In genomic region chr1:155145491-155145890, GRCh38 we compare ENCODE assay signal across 17 cellular contexts. TPM values are rescaled to one million over a fixed set of nuclear protein-coding genes. Genes with fewer than 3 reads are reported as not detected.
A peak's percentile ranks its signal among the peaks of the same experiment; 100 is the strongest.
DNase-seq lines count a peak whose midpoint lies in the region; ATAC-seq and TF ChIP-seq lines count a peak whose summit lies in the region.
"Had no signal": no experiment of that assay in that cellular context is flagged by ENCODE, and none has a peak within 500 bp of the region (broad histone marks: within the 10 kb centered on the region; RNA-seq: fewer than 3 reads in every experiment).

No MANE protein-coding gene starts in this region.

- H3K9me2 ChIP-seq in GM23338 (ENCODE audit: insufficient read depth) (no peaks in the 10 kb centered on the region), MM.1S (replicated peaks; ENCODE audit: insufficient read depth, low read length) (no peaks in the 10 kb centered on the region)

- H3K4me3 Mint-ChIP-seq in GM23338, result no peak overlapping the region
- H3K4me3 Mint-ChIP-seq: CD8-positive, alpha-beta T cell; T-cell had no signal

- no peak for ATAC-seq in GM23338
- ATAC-seq in foreskin keratinocyte, result no peak
- ATAC-seq in omental fat pad (ENCODE audit: low FRiP score), result no peak
- no peak for ATAC-seq in left colon
- no peak for ATAC-seq in HG02840 (IDR thresholded peaks at IDR 0.05; ENCODE audit: low FRiP score, unreplicated experiment)
- ATAC-seq: CD8-positive, alpha-beta T cell; T-cell had no signal

- H3K36me3 ChIP-seq in GM23338 (ENCODE audit: insufficient read depth), result no peaks in the 10 kb centered on the region
- H3K36me3 ChIP-seq in MM.1S (replicated peaks; ENCODE audit: insufficient read depth, low read length), result no peaks in the 10 kb centered on the region
- H3K36me3 ChIP-seq: SJSA1 had no signal

- no peaks in the 10 kb centered on the region; the same call in 2 of the 3 replicates for H3K4me1 Mint-ChIP-seq in GM23338

- no peak overlapping the region for H3K27ac ChIP-seq in GM23338 (ENCODE audit: low read depth)
- H3K27ac ChIP-seq in MM.1S (ENCODE audit: low read length), result no peak overlapping the region
- H3K27ac ChIP-seq in coronary artery, result no peak overlapping the region
- H3K27ac ChIP-seq in foreskin keratinocyte, result no peak overlapping the region
- H3K27ac ChIP-seq: PC-9, SJSA1 had no signal

- H3K4me3 ChIP-seq in GM23338, result no peak overlapping the region
- no peak overlapping the region for H3K4me3 ChIP-seq in MM.1S (ENCODE audit: low read length)
- no peak overlapping the region for H3K4me3 ChIP-seq in coronary artery
- H3K4me3 ChIP-seq: PC-9, SJSA1 had no signal

- intact Hi-C loops in left colon (cut with DNase I, micrococcal nuclease), result no loop called here

- H3F3A ChIP-seq in GM23338 (replicated peaks; ENCODE audit: low read depth) (0 out of 2 replicates have a peak, but pooled peaks cover 3% of the 10 kb centered on the region), MM.1S (ENCODE audit: insufficient read depth, low read length) (no peaks in the 10 kb centered on the region)

- no peaks in the 10 kb centered on the region for H3K36me3 Mint-ChIP-seq in GM23338 (ENCODE audit: low read depth)
- H3K36me3 Mint-ChIP-seq: CD8-positive, alpha-beta T cell; T-cell had no signal

- no peak overlapping the region for H2AFZ ChIP-seq in GM23338
- H2AFZ ChIP-seq in MM.1S (ENCODE audit: low read length), result no peak overlapping the region
- H2AFZ ChIP-seq: PC-9 had no signal

- no peak overlapping the region for H3K9ac ChIP-seq in MM.1S (ENCODE audit: low read length)

- no peaks in the 10 kb centered on the region for H3K9me3 ChIP-seq in MM.1S (replicated peaks; ENCODE audit: insufficient read depth, low read length)
- H3K9me3 ChIP-seq: SJSA1 had no signal

- H3K4me1 ChIP-seq in GM23338 (ENCODE audit: insufficient read depth) (no peaks in the 10 kb centered on the region), MM.1S (ENCODE audit: low read length) (no peaks in the 10 kb centered on the region), foreskin keratinocyte (no peaks in the 10 kb centered on the region)

- H3K27me3 ChIP-seq in GM23338 (ENCODE audit: insufficient read depth) (peaks cover 5% of the 10 kb centered on the region), MM.1S (replicated peaks; ENCODE audit: insufficient read depth, low read length) (peaks cover 89% of the 10 kb centered on the region), foreskin keratinocyte (peaks cover 3% of the 10 kb centered on the region)

- no peaks in the 10 kb centered on the region for H3K9me3 Mint-ChIP-seq in GM23338
- H3K9me3 Mint-ChIP-seq: CD8-positive, alpha-beta T cell; T-cell had no signal

- TF ChIP-seq CTCF in GM23338 (conservative IDR thresholded peaks at IDR 0.05; ENCODE audit: low read depth in 2 of 2), result peak; percentile 38 to 45; a peak in 3 of 4 replicates
- peak; percentile 25 for TF ChIP-seq CTCF in MM.1S (IDR thresholded peaks at IDR 0.05; ENCODE audit: low read length)
- no peak for TF ChIP-seq CTCF in coronary artery (IDR thresholded peaks at IDR 0.05)
- TF ChIP-seq CTCF in foreskin keratinocyte (conservative IDR thresholded peaks at IDR 0.05), result peak; percentile 37
- no peak for TF ChIP-seq CTCF in omental fat pad (IDR thresholded peaks at IDR 0.05)

- peak; percentile 25 for DNase-seq in GM23338 (ENCODE audit: low spot score)
- no peak for DNase-seq in MM.1S
- peak; percentile 2 for DNase-seq in coronary artery (ENCODE audit: low spot score)
- DNase-seq in foreskin keratinocyte, result no peak
- DNase-seq in omental fat pad (ENCODE audit: low spot score), result no peak
- DNase-seq in HCEC 1CT, result no peak
- DNase-seq in left colon, result no peak
- DNase-seq: CD8-positive, alpha-beta T cell; DMS79; NCI-H1436; NCI-H2029 treated with DMSO at 0.1 percent for 48 hours; NCI-H2171 treated with DMSO at 0.1 percent for 48 hours; NCI-H446 treated with DMSO at 0.1 percent for 48 hours; PC-9; T-cell had no signal

- no peak overlapping the region for H3K27ac Mint-ChIP-seq in GM23338
- H3K27ac Mint-ChIP-seq: CD8-positive, alpha-beta T cell; T-cell had no signal

- no peak overlapping the region for H3K4me2 ChIP-seq in GM23338
- no peak overlapping the region for H3K4me2 ChIP-seq in MM.1S (ENCODE audit: low read depth, low read length)
- H3K4me2 ChIP-seq: PC-9 had no signal

- no peaks in the 10 kb centered on the region for H3K79me2 ChIP-seq in GM23338 (replicated peaks; ENCODE audit: insufficient read depth)
- no peaks in the 10 kb centered on the region for H3K79me2 ChIP-seq in MM.1S (ENCODE audit: low read length)

- H4K20me1 ChIP-seq in GM23338 (replicated peaks; ENCODE audit: insufficient read depth), result no peaks in the 10 kb centered on the region
- no peaks in the 10 kb centered on the region for H4K20me1 ChIP-seq in MM.1S (ENCODE audit: insufficient read depth, low read length)

- H3K27me3 Mint-ChIP-seq in GM23338 (ENCODE audit: insufficient read depth, low read depth, poor library complexity), result peaks cover 5% of the 10 kb centered on the region

TF ChIP-seq in GM23338, 12 proteins besides CTCF, POLR2A, EP300 and RAD21 (continues in another document):
- TF ChIP-seq STAT1 (IDR thresholded peaks at IDR 0.05; ENCODE audit: unreplicated experiment), result no peak
- TF ChIP-seq JUNB (IDR thresholded peaks at IDR 0.05; ENCODE audit: unreplicated experiment), result no peak
- TF ChIP-seq ZNF114 (CRISPR knock-in tag; IDR thresholded peaks at IDR 0.05), result no peak
- TF ChIP-seq EZH2 (IDR thresholded peaks at IDR 0.05; ENCODE audit: low read depth, unreplicated experiment), result no peak
- no peak for TF ChIP-seq ZNF331 (CRISPR knock-in tag; IDR thresholded peaks at IDR 0.05; ENCODE audit: low read depth)
- no peak for TF ChIP-seq NANOG (IDR thresholded peaks at IDR 0.05; ENCODE audit: borderline replicate concordance)

RNA-seq across cellular contexts. Expression of gene DPM3, which starts 5.2 kb away (rescaled TPM):
- total RNA-seq in GM23338 (2014; rRNA removed; shearing (Covaris generic)), result 13.6 and 19.2 TPM in 2 replicates
- polyA plus RNA-seq in GM23338 (2016; fragmentation: Nextera tagmentation; extraction: Ambion mirVana) (71.4 and 76.5 TPM in 2 replicates), foreskin keratinocyte (84.4 and 94.5 TPM in 2 replicates)
- total RNA-seq in foreskin keratinocyte (37.4 and 45.2 TPM in 2 replicates), omental fat pad (10 to 100 TPM; 32.5 to 70.8 (median 58.5) TPM), left colon (100 to 1,000 TPM in 1 of 2 donors, 10 to 100 TPM in 1; 93.9 to 131 TPM)

RNA-seq across cellular contexts. Expression of gene SLC50A1, which starts 9.8 kb away (rescaled TPM):
- total RNA-seq in GM23338 (2014; rRNA removed; shearing (Covaris generic)), result 30.0 and 50.5 TPM in 2 replicates
- polyA plus RNA-seq in GM23338 (2016; fragmentation: Nextera tagmentation; extraction: Ambion mirVana) (63.9 and 65.4 TPM in 2 replicates), foreskin keratinocyte (78.9 and 81.8 TPM in 2 replicates)
- total RNA-seq in foreskin keratinocyte (63.0 and 65.0 TPM in 2 replicates), omental fat pad (10 to 100 TPM; 26.8 to 40.6 (median 27.5) TPM), left colon (100 to 1,000 TPM in 1 of 2 donors, 10 to 100 TPM in 1; 70.6 to 107 TPM)

RNA-seq across cellular contexts. Expression of gene EFNA1, which starts 17.8 kb away (rescaled TPM):
- 2.1 and 5.1 TPM in 2 replicates for total RNA-seq in GM23338 (2014; rRNA removed; shearing (Covaris generic))
- 3.2 and 5.1 TPM in 2 replicates for polyA plus RNA-seq in GM23338 (2016; fragmentation: Nextera tagmentation; extraction: Ambion mirVana)
- total RNA-seq in foreskin keratinocyte, result 27.3 and 48.2 TPM in 2 replicates
- polyA plus RNA-seq in foreskin keratinocyte, result 25.7 and 41.9 TPM in 2 replicates
- total RNA-seq in omental fat pad, result 10 to 100 TPM; 29.2 to 61.7 (median 56.7) TPM
- 100 to 1,000 TPM in 1 of 2 donors, 10 to 100 TPM in 1; 63.0 to 176 TPM for total RNA-seq in left colon

RNA-seq across cellular contexts. Expression of gene KRTCAP2, which starts 27.6 kb away (rescaled TPM):
- total RNA-seq in GM23338 (2014; rRNA removed; shearing (Covaris generic)), result 101 and 106 TPM in 2 replicates
- polyA plus RNA-seq in GM23338 (2016; fragmentation: Nextera tagmentation; extraction: Ambion mirVana) (579 and 628 TPM in 2 replicates), foreskin keratinocyte (274 and 294 TPM in 2 replicates)
- total RNA-seq in foreskin keratinocyte (176 and 184 TPM in 2 replicates), omental fat pad (100 to 1,000 TPM in 2 of 4 donors, 10 to 100 TPM in 2; 77.9 to 171 (median 99.7) TPM), left colon (100 to 1,000 TPM; 143 to 164 TPM)

RNA-seq across cellular contexts. Expression of gene TRIM46, which starts 28.2 kb away (rescaled TPM):
- 15.4 and 18.8 TPM in 2 replicates for total RNA-seq in GM23338 (2014; rRNA removed; shearing (Covaris generic))
- 7.4 and 8.1 TPM in 2 replicates for polyA plus RNA-seq in GM23338 (2016; fragmentation: Nextera tagmentation; extraction: Ambion mirVana)
- total RNA-seq in foreskin keratinocyte, result 2.7 and 4.4 TPM in 2 replicates
- 3.6 and 3.8 TPM in 2 replicates for polyA plus RNA-seq in foreskin keratinocyte
- total RNA-seq in omental fat pad, result 1 to 10 TPM in 3 of 4 donors, under 1 TPM in 1; 0.36 to 1.4 (median 1.1) TPM
- total RNA-seq in left colon, result under 1 TPM; 0.28 to 0.52 TPM

Comparison
In these comparisons a context has a peak if more than half of its experiments do, and no peak if none do; other contexts are left out.
1. DNase-seq: peak in GM23338 (single experiment) and coronary artery (single experiment); none in MM.1S (single experiment), foreskin keratinocyte (0 of 2), omental fat pad (single experiment), HCEC 1CT (single experiment) and left colon (0 of 2).
2. CTCF ChIP-seq: peak in GM23338 (2 of 2), MM.1S (single experiment) and foreskin keratinocyte (single experiment); none in coronary artery (single experiment) and omental fat pad (0 of 3).